8 cellular contexts compared by ENCODE assay signal in the genomic region with DNA sequence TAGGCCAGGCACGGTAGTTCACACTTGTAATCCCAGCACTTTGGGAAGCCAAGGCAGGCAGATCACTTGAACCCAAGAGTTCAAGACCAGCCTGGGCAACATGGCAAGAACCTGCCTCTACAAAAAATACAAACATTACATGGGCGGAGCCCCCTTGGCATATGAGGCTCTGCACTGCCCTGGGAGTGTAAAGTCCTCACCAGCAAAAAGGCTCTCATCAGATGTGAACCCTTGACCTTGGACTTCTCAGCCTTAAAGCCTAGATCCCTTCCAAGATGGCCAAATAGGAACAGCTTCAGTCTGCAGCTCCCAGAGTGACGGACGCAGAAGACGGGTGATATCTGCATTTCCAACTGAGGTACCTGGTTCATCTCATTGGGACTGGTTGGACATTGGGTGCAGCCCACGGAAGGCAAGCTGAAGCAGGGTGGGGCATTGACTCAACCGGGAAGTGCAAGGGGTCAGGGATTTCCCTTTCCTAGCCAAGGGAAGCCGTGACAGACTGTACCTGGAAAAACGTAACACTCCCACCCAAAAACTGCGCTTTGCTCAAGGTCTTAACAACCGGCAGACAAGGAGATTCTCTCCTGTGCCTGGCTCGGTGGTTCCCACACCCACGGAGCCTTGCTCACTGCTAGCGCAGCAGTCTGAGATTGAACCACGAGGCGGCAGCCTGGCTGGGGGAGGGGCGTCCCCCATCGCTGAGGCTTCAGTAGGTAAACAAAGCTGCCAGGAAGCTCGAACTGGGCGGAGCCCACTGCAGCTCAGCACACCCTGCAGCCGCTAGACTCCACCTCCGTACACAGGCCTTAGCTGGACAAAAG. TPM values are rescaled to one million over a fixed set of nuclear protein-coding genes. Genes with fewer than 3 reads are reported as not detected.
DNase-seq lines count a peak whose midpoint lies in the region; ATAC-seq, FAIRE-seq and TF ChIP-seq lines count a peak whose summit lies in the region.
"Not testable (repeated sequence)": the region's sequence is repeated elsewhere in the genome, so short reads cannot be mapped to it uniquely, and the experiment has no call there.

No MANE protein-coding gene starts in this region.

- H3K27ac ChIP-seq in WERI-Rb-1; kidney (ENCODE audit: low read depth in 2 of 2, low read length in 2 of 2): not testable (repeated sequence)

- H3K36me3 ChIP-seq in WERI-Rb-1; kidney (ENCODE audit: control insufficient read depth in 1 of 2, insufficient read depth in 2 of 2, low read length in 2 of 2): not testable (repeated sequence)

- CTCF ChIA-PET in activated CD8-positive, alpha-beta memory T cell treated with anti-CD3 and anti-CD28 coated beads, Interleukin-2, amount 10 ng/mL, durations not matched to agents 7 days and 5 days (lab: Charles Lee) = interaction anchor here (1.2 kb wide), 1 partner anchor 149 kb away, joined by 5 read pairs; no protein-coding TSS in a partner anchor

- TF ChIP-seq CTCF in WERI-Rb-1 (IDR thresholded peaks at IDR 0.05; ENCODE audit: low read depth, low read length); kidney (IDR thresholded peaks at IDR 0.05; ENCODE audit: borderline replicate concordance, extremely low read depth, insufficient read depth): not testable (repeated sequence)

- not testable (repeated sequence) for H3K27ac Mint-ChIP-seq in activated CD8-positive, alpha-beta memory T cell treated with anti-CD3 and anti-CD28 coated beads, Interleukin-2, amount 10 ng/mL, durations not matched to agents 7 days and 5 days

- H3K4me3 ChIP-seq in WERI-Rb-1 (ENCODE audit: low read depth, low read length); kidney (ENCODE audit: low read length in 2 of 2): not testable (repeated sequence)

- DNase-seq in Daoy (ENCODE audit: low read depth) (peak; percentile 1), NCI-H748 treated with DMSO at 0.1 percent for 48 hours (lab: John Stamatoyannopoulos, UW) (peak; percentile 58), WERI-Rb-1 (peak; percentile 7), kidney (peak; percentile 66)
- peak; percentile 41 for DNase-seq in activated CD8-positive, alpha-beta memory T cell treated with anti-CD3 and anti-CD28 coated beads, Interleukin-2, amount 10 ng/mL, durations not matched to agents 7 days and 5 days
- DNase-seq in activated naive CD4-positive, alpha-beta T cell treated with Interleukin-2 at 50 U/mL for 16 hours = peak; percentile 68
- peak; percentile 12 to 23 for DNase-seq in stimulated activated CD4-positive, alpha-beta T cell treated with anti-CD3 and anti-CD28 coated beads, Interleukin-1b, Interleukin-23, amount 100 ng/mL, for 4 hours (ENCODE audit: low read depth in 2 of 2)
- DNase-seq in stimulated activated naive CD8-positive, alpha-beta T cell treated with anti-CD3 and anti-CD28 coated beads, Interleukin-15, Interleukin-2, amounts not matched to agents 100 U/mL and 50 U/mL, for 24 hours = peak; percentile 8

- H3K9me3 Mint-ChIP-seq in activated CD8-positive, alpha-beta memory T cell treated with anti-CD3 and anti-CD28 coated beads, Interleukin-2, amount 10 ng/mL, durations not matched to agents 7 days and 5 days (ENCODE audit: low read depth) = not testable (repeated sequence)

- not testable (repeated sequence) for H3K4me1 ChIP-seq in kidney (ENCODE audit: control insufficient read depth in 1 of 2, insufficient read depth in 1 of 2, low read depth in 1 of 2, low read length in 2 of 2)

- ATAC-seq in activated CD8-positive, alpha-beta memory T cell treated with anti-CD3 and anti-CD28 coated beads, Interleukin-2, amount 10 ng/mL, durations not matched to agents 7 days and 5 days; stimulated activated naive CD8-positive, alpha-beta T cell treated with anti-CD3 and anti-CD28 coated beads, Interleukin-15, Interleukin-2, amounts not matched to agents 100 U/mL and 50 U/mL, for 24 hours: not testable (repeated sequence)

- intact Hi-C loops in kidney (cut with DNase I) = not testable (repeated sequence)

- peaks cover 19% of the 10 kb centered on the region for H3K36me3 Mint-ChIP-seq in activated CD8-positive, alpha-beta memory T cell treated with anti-CD3 and anti-CD28 coated beads, Interleukin-2, amount 10 ng/mL, durations not matched to agents 7 days and 5 days

- H3K27me3 ChIP-seq in WERI-Rb-1 (ENCODE audit: insufficient read depth, low read depth, severe bottlenecking) = not testable (repeated sequence)

- not testable (repeated sequence) for H3K9ac ChIP-seq in kidney (ENCODE audit: low read length in 2 of 2)

- not testable (repeated sequence) for H3K4me1 Mint-ChIP-seq in activated CD8-positive, alpha-beta memory T cell treated with anti-CD3 and anti-CD28 coated beads, Interleukin-2, amount 10 ng/mL, durations not matched to agents 7 days and 5 days

- not testable (repeated sequence) for H3K9me3 ChIP-seq in WERI-Rb-1 (ENCODE audit: severe bottlenecking); kidney (ENCODE audit: control insufficient read depth in 1 of 2, low read length in 2 of 2)

- not testable (repeated sequence) for H3K4me3 Mint-ChIP-seq in activated CD8-positive, alpha-beta memory T cell treated with anti-CD3 and anti-CD28 coated beads, Interleukin-2, amount 10 ng/mL, durations not matched to agents 7 days and 5 days

- not testable (repeated sequence) for FAIRE-seq in kidney (lab: Jason Lieb, UNC)

- not testable (repeated sequence) for H3K27me3 Mint-ChIP-seq in activated CD8-positive, alpha-beta memory T cell treated with anti-CD3 and anti-CD28 coated beads, Interleukin-2, amount 10 ng/mL, durations not matched to agents 7 days and 5 days

RNA-seq across cellular contexts. Expression of a gene that starts 49.4 kb away (rescaled TPM):
- 21.1 and 26.8 TPM in 2 replicates for total RNA-seq in Daoy (2014; rRNA removed; shearing (Covaris generic))
- total RNA-seq in activated CD8-positive, alpha-beta memory T cell treated with anti-CD3 and anti-CD28 coated beads, Interleukin-2, amount 10 ng/mL, durations not matched to agents 7 days and 5 days = 10 to 100 TPM; 54.3 to 58.9 TPM
- 77.7 TPM for total RNA-seq in kidney
- 9.7 TPM for polyA plus RNA-seq in kidney (ENCODE audit: insufficient read depth, low read depth, low replicate concordance)

Comparison
In these comparisons a context has a peak if more than half of its experiments do, and no peak if none do; other contexts are left out.
1. DNase-seq: peak in every context shown above with its lines; median percentile 68 in activated naive CD4-positive, alpha-beta T cell treated with Interleukin-2 at 50 U/mL for 16 hours; 66 in kidney; 58 in NCI-H748 treated with DMSO at 0.1 percent for 48 hours; 41 in activated CD8-positive, alpha-beta memory T cell treated with anti-CD3 and anti-CD28 coated beads, Interleukin-2, amount 10 ng/mL, durations not matched to agents 7 days and 5 days; 18 in stimulated activated CD4-positive, alpha-beta T cell treated with anti-CD3 and anti-CD28 coated beads, Interleukin-1b, Interleukin-23, amount 100 ng/mL, for 4 hours; 8 in stimulated activated naive CD8-positive, alpha-beta T cell treated with anti-CD3 and anti-CD28 coated beads, Interleukin-15, Interleukin-2, amounts not matched to agents 100 U/mL and 50 U/mL, for 24 hours; 7 in WERI-Rb-1; 1 in Daoy.